ENCODE assay signal across 14 cellular contexts in genomic region chr12:124403273-124403672, GRCh38.
DNase-seq lines count a peak whose midpoint lies in the region; ATAC-seq and TF ChIP-seq lines count a peak whose summit lies in the region.
"Had no signal": no experiment of that assay in that cellular context is flagged by ENCODE, and none has a peak within 500 bp of the region (broad histone marks: within the 10 kb centered on the region; RNA-seq: fewer than 3 reads in every experiment).

No MANE protein-coding gene starts in this region.

- H2BK5ac ChIP-seq in neuronal stem cell (ENCODE audit: low read length), result no peak overlapping the region

- H3K23ac ChIP-seq in neuronal stem cell (ENCODE audit: low read depth, low read length, poor library complexity), result no peak overlapping the region

- H2BK12ac ChIP-seq in neuronal stem cell (ENCODE audit: low read length), result no peak overlapping the region

- peak overlapping the region; percentile 29 to 82 (median 76) for H3K27ac ChIP-seq in gastroesophageal sphincter
- no peak overlapping the region for H3K27ac ChIP-seq in neuronal stem cell (replicated peaks; ENCODE audit: low read length)
- no peak overlapping the region for H3K27ac ChIP-seq in upper lobe of right lung
- H3K27ac ChIP-seq: epithelial cell of prostate, HL-60 had no signal

- H3K27ac Mint-ChIP-seq in activated T-cell treated with anti-CD3 and anti-CD28 coated beads, Interleukin-2, amount 50 U/mL, for 24 hours, result peak overlapping the region; percentile 68

- no peaks in the 10 kb centered on the region for H3K9me3 Mint-ChIP-seq in activated T-cell treated with anti-CD3 and anti-CD28 coated beads, Interleukin-2, amount 50 U/mL, for 24 hours

- H3K27me3 ChIP-seq in gastroesophageal sphincter (no peaks in the 10 kb centered on the region), neuronal stem cell (ENCODE audit: control insufficient read depth in 3 of 3, insufficient read depth in 3 of 3, low read depth in 1 of 3, low read length in 3 of 3) (no peaks in the 10 kb centered on the region), upper lobe of right lung (no peaks in the 10 kb centered on the region)

- no peak overlapping the region for H2BK120ac ChIP-seq in neuronal stem cell (ENCODE audit: low read depth, low read length)

- peak; percentile 36 for ATAC-seq in gastroesophageal sphincter
- peak; percentile 9 for ATAC-seq in upper lobe of right lung
- ATAC-seq in HG03520 (IDR thresholded peaks at IDR 0.05; ENCODE audit: unreplicated experiment), result no peak

- no peak overlapping the region for H2AFZ ChIP-seq in neuronal stem cell (ENCODE audit: low read length)

- H3K36me3 Mint-ChIP-seq in activated T-cell treated with anti-CD3 and anti-CD28 coated beads, Interleukin-2, amount 50 U/mL, for 24 hours (ENCODE audit: low read depth), result peaks cover 65% of the 10 kb centered on the region

- H3K9ac ChIP-seq in neuronal stem cell (ENCODE audit: low read depth, low read length, poor library complexity), result no peak overlapping the region

- intact Hi-C loops in upper lobe of right lung (cut with DNase I), result no loop called here

- no peak overlapping the region for H4K8ac ChIP-seq in neuronal stem cell (ENCODE audit: low read depth, low read length)

- 27% methylated on average over 4 of the region's 9 CpGs; no CpG with 5 or more reads in 1 of the 2 donors for whole genome bisulfite sequencing in gastroesophageal sphincter (ENCODE audit: low coverage in 1 of 2), 2 donors
- no CpG with 5 or more reads among the region's 9 CpGs for WGBS in neuronal stem cell (ENCODE audit: extremely low coverage in 2 of 2, insufficient read length in 2 of 2, insufficient replicate concordance in 1 of 2), 2 donors

- no peak overlapping the region for H3K14ac ChIP-seq in neuronal stem cell (ENCODE audit: low read length)

- no peak for DNase-seq in activated T-cell treated with anti-CD3 and anti-CD28 coated beads, Interleukin-2, amount 50 U/mL, for 24 hours
- no peak for DNase-seq in activated T-cell treated with anti-CD3 and anti-CD28 coated beads, Interleukin-2, amount 50 U/mL, for 48 hours
- DNase-seq in neuronal stem cell (ENCODE audit: low spot score) (no peak), upper lobe of right lung (no peak), mucosa of gallbladder (ENCODE audit: low spot score) (no peak), EL (no peak)
- DNase-seq: ACHN; activated T-cell treated with anti-CD3 and anti-CD28 coated beads, Interleukin-2, amount 50 U/mL, for 1 hour; midbrain had no signal

- TF ChIP-seq CTCF in gastroesophageal sphincter (IDR thresholded peaks at IDR 0.05) (no peak), upper lobe of right lung (IDR thresholded peaks at IDR 0.05) (no peak)

- peak overlapping the region; percentile 74 for H2AK5ac ChIP-seq in neuronal stem cell (ENCODE audit: low read depth, low read length)

- no peak overlapping the region for H4K91ac ChIP-seq in neuronal stem cell (ENCODE audit: low read depth, low read length, poor library complexity)

- H3K18ac ChIP-seq in neuronal stem cell (ENCODE audit: low read length), result peak overlapping the region; percentile 20

- TF ChIP-seq POLR2A in gastroesophageal sphincter (IDR thresholded peaks at IDR 0.05), result no peak

- peak overlapping the region; percentile 15 for H2BK15ac ChIP-seq in neuronal stem cell (ENCODE audit: low read length)

- H3K4me3 ChIP-seq in gastroesophageal sphincter, result no peak overlapping the region
- no peak overlapping the region for H3K4me3 ChIP-seq in neuronal stem cell (ENCODE audit: low read length in 2 of 2)
- no peak overlapping the region for H3K4me3 ChIP-seq in upper lobe of right lung
- H3K4me3 ChIP-seq: thoracic aorta had no signal

- H3K4ac ChIP-seq in neuronal stem cell (ENCODE audit: low read length), result no peak overlapping the region

- peaks cover 6 to 78% (median 44%) of the 10 kb centered on the region in 3 donors for H3K4me1 ChIP-seq in gastroesophageal sphincter
- peaks cover 4 to 14% of the 10 kb centered on the region in 2 donors for H3K4me1 ChIP-seq in neuronal stem cell (ENCODE audit: control insufficient read depth in 2 of 2, insufficient read depth in 1 of 2, low read depth in 1 of 2, low read length in 2 of 2)
- peaks cover 24% of the 10 kb centered on the region for H3K4me1 ChIP-seq in upper lobe of right lung

- no peaks in the 10 kb centered on the region for H3K27me3 Mint-ChIP-seq in activated T-cell treated with anti-CD3 and anti-CD28 coated beads, Interleukin-2, amount 50 U/mL, for 24 hours

- TF ChIP-seq EP300 in gastroesophageal sphincter (IDR thresholded peaks at IDR 0.05), result no peak

- no peak overlapping the region for H3K4me3 Mint-ChIP-seq in activated T-cell treated with anti-CD3 and anti-CD28 coated beads, Interleukin-2, amount 50 U/mL, for 24 hours

- no peak overlapping the region for H3K4me2 ChIP-seq in neuronal stem cell (ENCODE audit: insufficient read depth, low read length, poor library complexity, severe bottlenecking)

- H3K36me3 ChIP-seq in gastroesophageal sphincter, result peaks cover 0 to 63% of the 10 kb centered on the region in 2 donors
- peaks cover 10 to 29% of the 10 kb centered on the region in 2 donors for H3K36me3 ChIP-seq in neuronal stem cell (replicated peaks in 1 of 2; ENCODE audit: control insufficient read depth in 2 of 2, insufficient read depth in 2 of 2, low read length in 2 of 2)
- H3K36me3 ChIP-seq in upper lobe of right lung, result peaks cover 51% of the 10 kb centered on the region

- H3K79me1 ChIP-seq in neuronal stem cell (ENCODE audit: low read depth, low read length), result peaks cover 2% of the 10 kb centered on the region

- H3K9me3 ChIP-seq in gastroesophageal sphincter (no peaks in the 10 kb centered on the region), neuronal stem cell (replicated peaks in 1 of 2; ENCODE audit: control insufficient read depth in 2 of 2, insufficient read depth in 1 of 2, low read depth in 1 of 2, low read length in 2 of 2) (no peaks in the 10 kb centered on the region), upper lobe of right lung (no peaks in the 10 kb centered on the region)
- H3K9me3 ChIP-seq: thoracic aorta had no signal

- H3K4me1 Mint-ChIP-seq in activated T-cell treated with anti-CD3 and anti-CD28 coated beads, Interleukin-2, amount 50 U/mL, for 24 hours (ENCODE audit: low read depth), result no peaks in the 10 kb centered on the region

Comparison
In these comparisons a context has a peak if more than half of its experiments do, and no peak if none do; other contexts are left out.
1. H3K27ac ChIP-seq: peak in gastroesophageal sphincter (4 of 4); none in neuronal stem cell (single experiment) and upper lobe of right lung (single experiment).